Comparison of ENCODE assay signal across 16 cellular contexts in the genomic region with DNA sequence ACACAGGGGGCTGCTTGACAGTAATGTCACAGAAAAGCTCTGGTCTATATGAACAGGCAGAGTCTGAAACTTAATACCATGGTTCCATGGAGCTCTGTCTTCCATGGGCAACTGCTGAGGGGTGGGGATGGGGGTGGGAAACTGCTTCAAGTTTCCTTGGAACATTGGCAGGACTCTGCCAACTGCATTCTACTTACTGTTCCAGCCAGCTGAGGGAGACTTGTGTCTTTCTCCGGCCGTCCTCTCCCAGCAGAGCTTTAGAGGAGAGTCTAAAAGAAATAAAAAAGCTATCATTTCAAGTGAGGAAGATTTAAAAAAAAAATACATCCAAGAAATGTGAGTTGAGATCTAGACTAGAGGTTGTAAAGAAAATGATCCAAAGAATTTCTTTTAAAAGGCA.
"Had no signal": no experiment of that assay in that cellular context is flagged by ENCODE, and none has a peak within 500 bp of the region (broad histone marks: within the 10 kb centered on the region; RNA-seq: fewer than 3 reads in every experiment).

No MANE protein-coding gene starts in this region.

- H3K27me3 ChIP-seq: heart left ventricle, stomach had no signal

- H3K4me1 ChIP-seq: stomach had no signal

- H3K4me3 Mint-ChIP-seq: activated CD8-positive, alpha-beta T cell treated with anti-CD3 and anti-CD28 coated beads, Interleukin-2, amount 10 ng/mL, durations not matched to agents 7 days and 5 days; activated T-helper 17 cell treated with anti-CD3 and anti-CD28 coated beads, Interleukin-2, amount 50 U/mL, for 72 hours; naive B cell; stimulated activated memory B cell treated with anti-CD40 and anti-IgM and Interleukin-4, amounts not matched to agents 10 μg/mL and 1 μg/mL and 100 μg/mL, for 72 hours; type B pancreatic cell had no signal

- DNase-seq: activated CD4-positive, alpha-beta T cell treated with anti-CD3 and anti-CD28 coated beads for 1 hour; activated CD4-positive, alpha-beta T cell treated with anti-CD3 and anti-CD28 coated beads, Interleukin-2, amount 50 U/mL, for 1 hour; activated CD8-positive, alpha-beta T cell treated with anti-CD3 and anti-CD28 coated beads, Interleukin-2, amount 10 ng/mL, durations not matched to agents 7 days and 5 days; aorta; heart left ventricle; mesenchymal stem cell; naive B cell; small intestine; stimulated activated CD4-positive, alpha-beta T cell treated with anti-CD3 and anti-CD28 coated beads, Interleukin-2, amount 100 ng/mL, for 24 hours; stomach; T-helper 9 cell had no signal

- H3K27ac ChIP-seq: stomach had no signal

- H3K9me3 Mint-ChIP-seq: activated naive CD4-positive, alpha-beta T cell treated with anti-CD3 and anti-CD28 coated beads, Interleukin-2, amount 50 U/mL, for 72 hours; naive B cell; stimulated activated memory B cell treated with anti-CD40 and anti-IgM and Interleukin-4, amounts not matched to agents 10 μg/mL and 1 μg/mL and 100 μg/mL, for 72 hours; type B pancreatic cell had no signal

- ATAC-seq: activated CD8-positive, alpha-beta T cell treated with anti-CD3 and anti-CD28 coated beads, Interleukin-2, amount 10 ng/mL, durations not matched to agents 7 days and 5 days; activated naive CD4-positive, alpha-beta T cell treated with anti-CD3 and anti-CD28 coated beads, Interleukin-2, amount 50 U/mL, for 72 hours; activated T-helper 17 cell treated with anti-CD3 and anti-CD28 coated beads, Interleukin-2, amount 50 U/mL, for 72 hours; stimulated activated memory B cell treated with anti-CD40 and anti-IgM and Interleukin-4, amounts not matched to agents 10 μg/mL and 1 μg/mL and 100 μg/mL, for 72 hours had no signal

- H3K4me3 ChIP-seq: heart left ventricle, stomach had no signal

- H3K36me3 ChIP-seq: heart left ventricle, stomach had no signal

- H3K27me3 Mint-ChIP-seq: activated T-helper 17 cell treated with anti-CD3 and anti-CD28 coated beads, Interleukin-2, amount 50 U/mL, for 72 hours; naive B cell; progenitor cell of endocrine pancreas; stimulated activated memory B cell treated with anti-CD40 and anti-IgM and Interleukin-4, amounts not matched to agents 10 μg/mL and 1 μg/mL and 100 μg/mL, for 72 hours had no signal

- H3K36me3 Mint-ChIP-seq: activated naive CD4-positive, alpha-beta T cell treated with anti-CD3 and anti-CD28 coated beads, Interleukin-2, amount 50 U/mL, for 72 hours; naive B cell; stimulated activated memory B cell treated with anti-CD40 and anti-IgM and Interleukin-4, amounts not matched to agents 10 μg/mL and 1 μg/mL and 100 μg/mL, for 72 hours; type B pancreatic cell had no signal

- H3K27ac Mint-ChIP-seq: activated CD8-positive, alpha-beta T cell treated with anti-CD3 and anti-CD28 coated beads, Interleukin-2, amount 10 ng/mL, durations not matched to agents 7 days and 5 days; activated naive CD4-positive, alpha-beta T cell treated with anti-CD3 and anti-CD28 coated beads, Interleukin-2, amount 50 U/mL, for 72 hours; activated T-helper 17 cell treated with anti-CD3 and anti-CD28 coated beads, Interleukin-2, amount 50 U/mL, for 72 hours; naive B cell; progenitor cell of endocrine pancreas; stimulated activated memory B cell treated with anti-CD40 and anti-IgM and Interleukin-4, amounts not matched to agents 10 μg/mL and 1 μg/mL and 100 μg/mL, for 72 hours; type B pancreatic cell had no signal

- H3K4me1 Mint-ChIP-seq: activated T-helper 17 cell treated with anti-CD3 and anti-CD28 coated beads, Interleukin-2, amount 50 U/mL, for 72 hours; naive B cell; stimulated activated memory B cell treated with anti-CD40 and anti-IgM and Interleukin-4, amounts not matched to agents 10 μg/mL and 1 μg/mL and 100 μg/mL, for 72 hours had no signal

- H3K9me3 ChIP-seq: heart left ventricle, stomach had no signal
